Comparison of ENCODE assay signal across 7 cellular contexts in the genomic region with DNA sequence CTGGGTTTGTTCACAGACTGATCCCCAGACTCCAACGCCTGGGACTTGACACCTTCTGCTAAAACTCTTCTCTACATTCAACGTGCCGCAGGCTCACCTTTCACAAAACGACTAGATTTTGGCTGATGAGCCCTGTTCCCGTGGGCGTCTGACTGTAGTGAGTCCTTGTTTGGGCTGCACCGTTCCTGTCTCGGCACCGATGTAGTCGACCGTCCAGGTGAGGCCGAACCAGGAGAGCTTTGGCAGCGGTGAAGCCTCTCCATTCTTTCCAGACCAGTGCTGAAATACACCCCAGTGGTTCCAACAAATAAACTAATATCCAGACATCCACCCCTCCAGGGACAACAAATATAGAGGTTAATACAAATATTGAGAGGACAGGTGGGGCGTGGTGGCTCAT. TPM values are rescaled to one million over a fixed set of nuclear protein-coding genes. Genes with fewer than 3 reads are reported as not detected.
"Had no signal": no experiment of that assay in that cellular context is flagged by ENCODE, and none has a peak within 500 bp of the region (broad histone marks: within the 10 kb centered on the region; RNA-seq: fewer than 3 reads in every experiment).

No MANE protein-coding gene starts in this region.

- H3K9ac ChIP-seq: GM23248 had no signal

- FAIRE-seq: HTR-8/SVneo, K562 had no signal

- DNase-seq: GM23248, H7, HCEC 1CT, IMR-90, KG1 had no signal

- H3K4me3 ChIP-seq: GM23248, K562 had no signal

- H3K27ac ChIP-seq: GM23248 had no signal

- H2AFZ ChIP-seq: GM23248 had no signal

RNA-seq across cellular contexts. Expression of a gene that starts 45.0 kb away (rescaled TPM):
- total RNA-seq: K562 had no signal
